ENCODE assay signal across 17 cellular contexts in the genomic region with DNA sequence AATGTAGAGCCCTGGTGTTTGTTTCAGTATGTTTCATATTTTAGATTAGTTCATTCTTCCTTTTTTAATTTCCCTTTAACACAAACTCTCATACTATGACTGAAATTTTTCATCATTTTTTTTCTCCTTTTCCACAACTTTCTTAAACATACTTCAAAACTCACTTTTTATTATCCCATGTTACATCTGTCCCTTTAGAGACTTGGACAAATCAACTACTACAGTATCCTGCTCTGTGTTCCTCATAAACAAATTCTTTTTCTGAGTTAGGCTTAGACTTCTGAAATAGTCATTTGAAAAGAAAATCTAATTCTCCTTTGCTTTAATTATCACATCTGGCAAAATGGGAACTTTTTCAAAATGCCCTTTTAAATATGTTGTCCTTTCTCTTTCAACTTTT. TPM values are rescaled to one million over a fixed set of nuclear protein-coding genes. Genes with fewer than 3 reads are reported as not detected.
DNase-seq lines count a peak whose midpoint lies in the region; ATAC-seq and TF ChIP-seq lines count a peak whose summit lies in the region.
"Had no signal": no experiment of that assay in that cellular context is flagged by ENCODE, and none has a peak within 500 bp of the region (broad histone marks: within the 10 kb centered on the region; RNA-seq: fewer than 3 reads in every experiment).

No MANE protein-coding gene starts in this region.

- H3K4me3 ChIP-seq in PC-9 (no peak overlapping the region), endocrine pancreas (ENCODE audit: control insufficient read depth, insufficient read depth, low read length) (peak overlapping the region; percentile 38), smooth muscle cell (no peak overlapping the region)
- H3K4me3 ChIP-seq: cardiac muscle cell had no signal

- H4K20me1 ChIP-seq in PC-9 (ENCODE audit: insufficient read depth) (peaks cover 99% of the 10 kb centered on the region), smooth muscle cell (ENCODE audit: low read depth) (peaks cover 100% of the 10 kb centered on the region)

- no peaks in the 10 kb centered on the region for H3K27me3 ChIP-seq in PC-9 (ENCODE audit: insufficient read depth, low read depth)
- no peaks in the 10 kb centered on the region for H3K27me3 ChIP-seq in endocrine pancreas (ENCODE audit: control insufficient read depth, insufficient read depth, low read length)
- no peaks in the 10 kb centered on the region for H3K27me3 ChIP-seq in smooth muscle cell (ENCODE audit: low read depth)
- H3K27me3 ChIP-seq: cardiac muscle cell had no signal

- H3K4me2 ChIP-seq in PC-9 (0 out of 2 replicates have a peak overlapping the region, but pooled peaks have one; percentile 21), smooth muscle cell (no peak overlapping the region)
- H3K4me2 ChIP-seq: SK-N-SH had no signal

- DNase-seq in activated T-cell treated with anti-CD3 and anti-CD28 coated beads, Interleukin-2, amount 50 U/mL, for 72 hours: no peak
- DNase-seq in activated T-cell treated with anti-CD3 and anti-CD28 coated beads, Interleukin-2, amount 50 U/mL, for 1 hour: no peak
- no peak for DNase-seq in PC-9
- DNase-seq in smooth muscle cell (lab: John Stamatoyannopoulos, UW; ENCODE audit: unreplicated experiment): no peak
- no peak for DNase-seq in GM13977 (ENCODE audit: low spot score)
- DNase-seq in NCI-H2107 (lab: John Stamatoyannopoulos, UW): no peak
- no peak for DNase-seq in superior temporal gyrus (ENCODE audit: extremely low spot score)
- DNase-seq: activated CD4-positive, CD25-positive, alpha-beta regulatory T cell treated with anti-CD3 and anti-CD28 coated beads, Interleukin-2, amount 50 U/mL, for 72 hours; DMS53; mammary epithelial cell; NCI-H1436; NCI-H345; nucleus accumbens; SK-N-SH; small intestine had no signal

- no peak overlapping the region for H2AFZ ChIP-seq in PC-9
- H2AFZ ChIP-seq in smooth muscle cell (ENCODE audit: low read depth): no peak overlapping the region

- POLR2A ChIA-PET in PC-9 (lab: Charles Lee; ENCODE audit: unreplicated experiment): interaction anchor here (0.7 kb wide), 1 partner anchor 252 kb away, joined by 11 read pairs; no protein-coding TSS in a partner anchor

- H3K9me2 ChIP-seq in PC-9 (ENCODE audit: insufficient read depth): no peaks in the 10 kb centered on the region
- H3K9me2 ChIP-seq: SK-N-SH had no signal

- H3K9me3 Mint-ChIP-seq in activated T-cell treated with anti-CD3 and anti-CD28 coated beads, Interleukin-2, amount 50 U/mL, for 72 hours: no peaks in the 10 kb centered on the region

- H3K4me1 ChIP-seq in PC-9 (replicated peaks; ENCODE audit: insufficient read depth): peaks cover 48% of the 10 kb centered on the region
- H3K4me1 ChIP-seq in endocrine pancreas (ENCODE audit: control insufficient read depth, insufficient read depth, low read length): peaks cover 50% of the 10 kb centered on the region
- peaks cover 50% of the 10 kb centered on the region for H3K4me1 ChIP-seq in smooth muscle cell (ENCODE audit: low read depth)

- ATAC-seq in activated T-cell treated with anti-CD3 and anti-CD28 coated beads, Interleukin-2, amount 50 U/mL, for 72 hours (replicated peaks in 1 of 2): no peak

- intact Hi-C loops in PC-9 (cut with micrococcal nuclease; ENCODE audit: unreplicated experiment): no loop called here

- H3F3A ChIP-seq in PC-9 (ENCODE audit: insufficient read depth, low read depth): peaks cover 52% of the 10 kb centered on the region
- peaks cover 8% of the 10 kb centered on the region for H3F3A ChIP-seq in smooth muscle cell (ENCODE audit: low read depth)

- 0 out of 2 replicates have a peak, but pooled peaks cover 15% of the 10 kb centered on the region for H3K36me3 ChIP-seq in PC-9 (ENCODE audit: low read depth)
- no peaks in the 10 kb centered on the region for H3K36me3 ChIP-seq in endocrine pancreas (ENCODE audit: control insufficient read depth, insufficient read depth, low read length)
- H3K36me3 ChIP-seq in smooth muscle cell (ENCODE audit: low read depth): no peaks in the 10 kb centered on the region
- H3K36me3 ChIP-seq: cardiac muscle cell had no signal

- peak overlapping the region; percentile 16 to 72 for H3K4me3 Mint-ChIP-seq in activated T-cell treated with anti-CD3 and anti-CD28 coated beads, Interleukin-2, amount 50 U/mL, for 72 hours

- TF ChIP-seq CTCF in PC-9 (conservative IDR thresholded peaks at IDR 0.05): no peak
- no peak for TF ChIP-seq CTCF in smooth muscle cell (IDR thresholded peaks at IDR 0.05; ENCODE audit: borderline replicate concordance, insufficient read depth, poor library complexity, severe bottlenecking)
- no peak for TF ChIP-seq CTCF in GM13977 (IDR thresholded peaks at IDR 0.05; ENCODE audit: extremely low read depth, insufficient read depth, missing control alignments)

- H3K27ac Mint-ChIP-seq in activated T-cell treated with anti-CD3 and anti-CD28 coated beads, Interleukin-2, amount 50 U/mL, for 72 hours: peak overlapping the region; percentile 90

- H3K9me3 ChIP-seq in PC-9 (ENCODE audit: insufficient read depth, low read depth) (no peaks in the 10 kb centered on the region), endocrine pancreas (ENCODE audit: control insufficient read depth, low read length) (no peaks in the 10 kb centered on the region), smooth muscle cell (replicated peaks; ENCODE audit: low read depth) (no peaks in the 10 kb centered on the region)
- H3K9me3 ChIP-seq: SK-N-SH had no signal

- peaks cover 0 to 11% of the 10 kb centered on the region in 2 donors for H3K36me3 Mint-ChIP-seq in activated T-cell treated with anti-CD3 and anti-CD28 coated beads, Interleukin-2, amount 50 U/mL, for 72 hours (ENCODE audit: insufficient read depth in 2 of 2)

- H3K9ac ChIP-seq in endocrine pancreas (ENCODE audit: control insufficient read depth, insufficient read depth, low read length): no peak overlapping the region
- H3K9ac ChIP-seq in smooth muscle cell (ENCODE audit: low read depth): no peak overlapping the region
- H3K9ac ChIP-seq: SK-N-SH had no signal

- CTCF ChIA-PET in PC-9 (lab: Charles Lee): no interaction called here

- no TSS peak for BruUV-seq in PC-9 (replicated peaks; lab: Mats Ljungman, UMichigan)

- H3K27ac ChIP-seq in PC-9 (peak overlapping the region; percentile 67; the same call in 1 of the 2 replicates), smooth muscle cell (ENCODE audit: low read depth) (peak overlapping the region; percentile 50)
- H3K27ac ChIP-seq: cardiac muscle cell had no signal

- in situ Hi-C loops in GM13977 (cut with MboI; ENCODE audit: low pct_unique_long_range_greater_than_20kb, low sequenced_read_pairs, unreplicated experiment): no loop called here

- H3K4me1 Mint-ChIP-seq in activated T-cell treated with anti-CD3 and anti-CD28 coated beads, Interleukin-2, amount 50 U/mL, for 72 hours (ENCODE audit: low read depth): peaks cover 82% of the 10 kb centered on the region

- peaks cover 100% of the 10 kb centered on the region for H3K79me2 ChIP-seq in PC-9 (ENCODE audit: low read depth)
- peaks cover 100% of the 10 kb centered on the region for H3K79me2 ChIP-seq in smooth muscle cell (ENCODE audit: low read depth)

- H3K27me3 Mint-ChIP-seq in activated T-cell treated with anti-CD3 and anti-CD28 coated beads, Interleukin-2, amount 50 U/mL, for 72 hours (ENCODE audit: low read depth): no peaks in the 10 kb centered on the region

RNA-seq across cellular contexts. Expression of gene MATR3, which starts 15.3 kb away (rescaled TPM):
- total RNA-seq in activated T-cell treated with anti-CD3 and anti-CD28 coated beads, Interleukin-2, amount 50 U/mL, for 72 hours: 100 to 1,000 TPM; 124 to 164 TPM
- total RNA-seq in PC-9 (2021): 129 and 145 TPM in 2 replicates
- 267 and 353 TPM in 2 replicates for total RNA-seq in smooth muscle cell
- 151 and 169 TPM in 2 replicates for polyA plus RNA-seq in smooth muscle cell

RNA-seq across cellular contexts. Expression of gene PAIP2, which starts 32.9 kb away (rescaled TPM):
- total RNA-seq in activated T-cell treated with anti-CD3 and anti-CD28 coated beads, Interleukin-2, amount 50 U/mL, for 72 hours: 100 to 1,000 TPM; 141 to 144 TPM
- total RNA-seq in PC-9 (2021) (79.4 and 90.5 TPM in 2 replicates), smooth muscle cell (96.1 and 98.1 TPM in 2 replicates)
- 120 and 123 TPM in 2 replicates for polyA plus RNA-seq in smooth muscle cell
